ENCODE assay signal across 11 cellular contexts in the genomic region with DNA sequence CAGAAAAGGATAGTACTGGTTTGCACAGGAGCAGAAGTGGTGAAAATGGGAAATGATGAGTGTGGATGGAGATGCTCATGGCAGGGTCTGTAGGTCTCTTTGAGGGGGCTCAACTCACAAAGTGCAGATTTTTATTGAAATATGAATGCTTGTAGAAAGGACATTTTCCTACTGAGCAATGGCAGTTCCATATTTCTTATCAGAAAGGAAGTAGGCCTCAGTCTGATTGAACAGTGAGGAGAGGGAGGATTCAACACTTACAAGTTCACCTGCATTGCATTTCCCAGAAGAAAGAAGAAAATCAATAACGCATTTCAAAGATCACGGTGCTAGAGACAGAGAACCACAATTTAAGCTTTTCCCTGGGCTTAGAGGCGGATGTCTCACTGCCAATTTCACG. TPM values are rescaled to one million over a fixed set of nuclear protein-coding genes. Genes with fewer than 3 reads are reported as not detected.
DNase-seq lines count a peak whose midpoint lies in the region; ATAC-seq, FAIRE-seq and TF ChIP-seq lines count a peak whose summit lies in the region.
"Had no signal": no experiment of that assay in that cellular context is flagged by ENCODE, and none has a peak within 500 bp of the region (broad histone marks: within the 10 kb centered on the region; RNA-seq: fewer than 3 reads in every experiment).

No MANE protein-coding gene starts in this region.

- H3K4me1 ChIP-seq in breast epithelium (no peaks in the 10 kb centered on the region), mammary epithelial cell (ENCODE audit: insufficient read depth, low read length) (peaks cover 4% of the 10 kb centered on the region), GM12878 (ENCODE audit: control insufficient read depth, insufficient read depth, low read length) (peaks cover 12% of the 10 kb centered on the region), upper lobe of left lung (peaks cover 13 to 41% (median 17%) of the 10 kb centered on the region in 4 donors), mucosa of descending colon (ENCODE audit: low read depth) (peaks cover 8% of the 10 kb centered on the region)

- peak overlapping the region; percentile 91 to 98 for H3K27ac ChIP-seq in breast epithelium
- H3K27ac ChIP-seq in mammary epithelial cell (ENCODE audit: insufficient read depth, low read depth, low read length): no peak overlapping the region
- peak overlapping the region; percentile 94; the same call in 1 of the 2 replicates for H3K27ac ChIP-seq in GM12878 (ENCODE audit: control insufficient read depth, insufficient read depth)
- peak overlapping the region; percentile 95 to 99 (median 98) for H3K27ac ChIP-seq in upper lobe of left lung

- H3K9ac ChIP-seq in mammary epithelial cell (ENCODE audit: insufficient read depth, low read length) (no peak overlapping the region), GM12878 (ENCODE audit: control insufficient read depth, insufficient read depth, low read length) (no peak overlapping the region)

- POLR2A ChIA-PET in GM12878 (lab: Charles Lee): interaction anchor here (1.9 to 5.1 kb wide), 3 partner anchors 17 to 40 kb away, joined by 7 to 62 read pairs (median 30); no protein-coding TSS in a partner anchor

- CTCF ChIA-PET in mammary epithelial cell (lab: Charles Lee; ENCODE audit: low non-redundant PET) (no interaction called here), GM12878 (lab: Yijun Ruan, JAX) (interaction anchor here (0.7 to 4.4 kb wide), 6 partner anchors 24 to 82 kb away, joined by 3 to 70 read pairs (median 6); no protein-coding TSS in a partner anchor)

- WGBS in mammary epithelial cell (ENCODE audit: low coverage, missing lambda C conversion rate): 100% methylated on average over 4 of the region's 4 CpGs
- 98% methylated on average over 4 of the region's 4 CpGs for WGBS in GM12878 (ENCODE audit: insufficient coverage, insufficient replicate concordance, low lambda C conversion rate, missing lambda C conversion rate)
- 78 to 83% methylated on average over 4 of the region's 4 CpGs for WGBS in upper lobe of left lung, 2 donors

- FAIRE-seq in GM12878 (lab: Jason Lieb, UNC): no peak

- no peaks in the 10 kb centered on the region for H3K79me2 ChIP-seq in mammary epithelial cell (ENCODE audit: insufficient read depth, low read length)
- H3K79me2 ChIP-seq in GM12878 (ENCODE audit: control insufficient read depth, insufficient read depth, low read length): peaks cover 4% of the 10 kb centered on the region

- H3K9me3 ChIP-seq in breast epithelium: peaks cover 0 to 27% of the 10 kb centered on the region in 2 donors
- peaks cover 25% of the 10 kb centered on the region for H3K9me3 ChIP-seq in mammary epithelial cell (replicated peaks; ENCODE audit: insufficient read depth, low read length)
- H3K9me3 ChIP-seq in GM12878 (replicated peaks; ENCODE audit: control insufficient read depth, insufficient read depth, low read length): no peaks in the 10 kb centered on the region
- peaks cover 0 to 8% (median 0%) of the 10 kb centered on the region in 4 donors for H3K9me3 ChIP-seq in upper lobe of left lung
- no peaks in the 10 kb centered on the region for H3K9me3 ChIP-seq in mucosa of descending colon

- BruUV-seq in mammary epithelial cell (replicated peaks; lab: Mats Ljungman, UMichigan): no TSS peak
- no TSS peak for BruUV-seq in GM12878 (replicated peaks; lab: Mats Ljungman, UMichigan)

- no peak for TF ChIP-seq RAD21 in GM12878 (IDR thresholded peaks at IDR 0.05; ENCODE audit: insufficient read depth, low read depth, low read length)

- TF ChIP-seq CTCF in breast epithelium (IDR thresholded peaks at IDR 0.05): no peak
- TF ChIP-seq CTCF in mammary epithelial cell (conservative IDR thresholded peaks at IDR 0.05 in 1 of 2, IDR thresholded peaks at IDR 0.05 in 1 of 2; ENCODE audit: extremely low read depth in 1 of 2, insufficient read depth in 1 of 2, low read depth in 1 of 2, low read length in 2 of 2): no peak
- TF ChIP-seq CTCF in GM12878 (IDR thresholded peaks at IDR 0.05 in 2 of 3, conservative IDR thresholded peaks at IDR 0.05 in 1 of 3; ENCODE audit: control insufficient read depth in 2 of 3, extremely low read depth in 1 of 3, insufficient read depth in 1 of 3, low read depth in 3 of 3, low read length in 3 of 3): no peak
- TF ChIP-seq CTCF in upper lobe of left lung (IDR thresholded peaks at IDR 0.05): no peak
- TF ChIP-seq CTCF in mucosa of descending colon (IDR thresholded peaks at IDR 0.05): no peak

- dilution Hi-C loops in mammary epithelial cell (cut with HindIII; ENCODE audit: low sequenced_read_pairs): no loop called here

- TF ChIP-seq EP300 in GM12878 (IDR thresholded peaks at IDR 0.05; ENCODE audit: borderline replicate concordance in 1 of 2, control insufficient read depth in 1 of 2, low read depth in 2 of 2, low read length in 2 of 2) (no peak), upper lobe of left lung (IDR thresholded peaks at IDR 0.05) (no peak)

- H3K36me3 Mint-ChIP-seq in naive B cell: peaks cover 7 to 18% of the 10 kb centered on the region in 2 donors

- H3K4me3 ChIP-seq in breast epithelium: peak overlapping the region; percentile 61 to 84 (median 72)
- H3K4me3 ChIP-seq in mammary epithelial cell (replicated peaks in 1 of 3; ENCODE audit: insufficient read depth in 1 of 3, low read depth in 2 of 3, low read length in 3 of 3): no peak overlapping the region
- peak overlapping the region; percentile 64 for H3K4me3 ChIP-seq in GM12878
- peak overlapping the region in 3 of 4 donors; percentile 48 to 60 (median 55) for H3K4me3 ChIP-seq in upper lobe of left lung
- H3K4me3 ChIP-seq in mucosa of descending colon: no peak overlapping the region

- intact Hi-C loops in breast epithelium (cut with DNase I; ENCODE audit: low total_unique reads) (no loop called here), mammary epithelial cell (cut with micrococcal nuclease) (no loop called here), GM12878 (cut with micrococcal nuclease; ENCODE audit: unreplicated experiment) (loop anchor here (5.0 to 10.0 kb wide), 3 partner anchors 321 to 564 kb away; a partner anchor contains a TSS), mucosa of descending colon (cut with DNase I, micrococcal nuclease) (no loop called here)

- H3K27me3 ChIP-seq in breast epithelium: peaks cover 0 to 48% of the 10 kb centered on the region in 2 donors
- H3K27me3 ChIP-seq in mammary epithelial cell (ENCODE audit: insufficient read depth, low read length): no peaks in the 10 kb centered on the region
- H3K27me3 ChIP-seq in GM12878 (replicated peaks in 1 of 2; ENCODE audit: control insufficient read depth in 2 of 2, insufficient read depth in 2 of 2, low read length in 1 of 2): no peaks in the 10 kb centered on the region
- peaks cover 0 to 25% (median 5%) of the 10 kb centered on the region in 4 donors for H3K27me3 ChIP-seq in upper lobe of left lung

- RAD21 ChIA-PET in GM12878 (lab: Charles Lee; ENCODE audit: unreplicated experiment): interaction anchor here (0.8 to 7.7 kb wide), 6 partner anchors 18 to 82 kb away, joined by 3 to 78 read pairs (median 21); no protein-coding TSS in a partner anchor

- no peaks in the 10 kb centered on the region for H3K27me3 Mint-ChIP-seq in naive B cell

- H3K4me1 Mint-ChIP-seq in naive B cell: peaks cover 41 to 64% (median 49%) of the 10 kb centered on the region in 3 donors

- H2AFZ ChIP-seq in mammary epithelial cell (ENCODE audit: low read depth, low read length) (no peak overlapping the region), GM12878 (ENCODE audit: control insufficient read depth, low read depth, low read length) (no peak overlapping the region)

- H3K27ac Mint-ChIP-seq in naive B cell: peak overlapping the region; percentile 88 to 100 (median 100)

- H3K36me3 ChIP-seq in breast epithelium (no peaks in the 10 kb centered on the region), mammary epithelial cell (ENCODE audit: insufficient read depth, low read length) (no peaks in the 10 kb centered on the region), GM12878 (ENCODE audit: control insufficient read depth in 2 of 2, insufficient read depth in 2 of 2, low read length in 1 of 2) (no peaks in the 10 kb centered on the region), upper lobe of left lung (no peaks in the 10 kb centered on the region), mucosa of descending colon (ENCODE audit: low read depth) (no peaks in the 10 kb centered on the region)

- ATAC-seq in GM12878 (no peak), naive B cell (ENCODE audit: low read depth in 2 of 2) (no peak), upper lobe of left lung (ENCODE audit: low FRiP score in 2 of 2) (no peak), mucosa of descending colon (no peak), HG02610 (IDR thresholded peaks at IDR 0.05; ENCODE audit: unreplicated experiment) (no peak)

- no peak overlapping the region for H3K4me2 ChIP-seq in mammary epithelial cell (ENCODE audit: insufficient read depth, low read depth, low read length)
- H3K4me2 ChIP-seq in GM12878 (ENCODE audit: control insufficient read depth, insufficient read depth): peak overlapping the region; percentile 94

- no peak for TF ChIP-seq POLR2A in breast epithelium (IDR thresholded peaks at IDR 0.05)
- no peak for TF ChIP-seq POLR2A in GM12878 (IDR thresholded peaks at IDR 0.05; ENCODE audit: low read depth, low read length)
- TF ChIP-seq POLR2A in upper lobe of left lung (IDR thresholded peaks at IDR 0.05): no peak

- H3K4me3 Mint-ChIP-seq in naive B cell: peak overlapping the region; percentile 94 to 100 (median 100)

- H4K20me1 ChIP-seq in mammary epithelial cell (ENCODE audit: insufficient read depth, low read length) (no peaks in the 10 kb centered on the region), GM12878 (ENCODE audit: control insufficient read depth, insufficient read depth) (no peaks in the 10 kb centered on the region)

- DNase-seq in breast epithelium (ENCODE audit: low spot score in 2 of 2) (no peak), mammary epithelial cell (no peak), GM12878 (ENCODE audit: low read depth, low spot score) (no peak), naive B cell (no peak), upper lobe of left lung (no peak), DMS79 (lab: John Stamatoyannopoulos, UW) (no peak), mucosa of descending colon (no peak)
- DNase-seq: activated gamma-delta T cell; NCI-H1092 treated with DMSO at 0.1 percent for 48 hours; stimulated activated CD4-positive, alpha-beta T cell treated with anti-CD3 and anti-CD28 coated beads, Interleukin-12 subunit alpha, Interleukin-12 subunit beta, amount 100 ng/mL, for 4 hours had no signal

- SMC1A ChIA-PET in GM12878 (lab: Charles Lee; ENCODE audit: uncharacterized antibody, unreplicated experiment): interaction anchor here (1.4 to 3.4 kb wide), 2 partner anchors 29 to 82 kb away, joined by 5 to 16 read pairs; no protein-coding TSS in a partner anchor

- H3K9me3 Mint-ChIP-seq in naive B cell: peaks cover 0 to 2% (median 0%) of the 10 kb centered on the region in 7 donors

- in situ Hi-C loops in mammary epithelial cell (cut with MboI; ENCODE audit: low sequenced_read_pairs in 2 of 2) (no loop called here), GM12878 (cut with MboI) (loop anchor here (5.0 kb wide), 1 partner anchor 39 kb away; no protein-coding TSS in a partner anchor)

RNA-seq across cellular contexts. Expression of a gene that starts 49.2 kb away (rescaled TPM):
- total RNA-seq in breast epithelium: 1 to 10 TPM; 3.2 to 5.4 (median 4.6) TPM
- total RNA-seq in mammary epithelial cell: 1 to 10 TPM; 2.2 TPM
- 0.07 TPM for polyA plus RNA-seq in mammary epithelial cell
- not detected for polyA minus RNA-seq in mammary epithelial cell
- 5.8 and 9.3 TPM in 2 replicates for total RNA-seq in GM12878 (2013; cell fraction: nucleolus; rRNA removed)
- total RNA-seq in GM12878 (2014; rRNA removed): 4.3 and 4.7 TPM in 2 replicates
- total RNA-seq in GM12878 (2014; rRNA removed; fragmentation: Illumina TruSeq; extraction: Trizol): 4.2 and 5.1 TPM in 2 replicates
- total RNA-seq in GM12878 (2021): 4.4 and 5.2 TPM in 2 replicates
- 1.4 TPM for polyA plus RNA-seq in GM12878 (2011; ENCODE audit: low read depth)
- 1.8 and 2.3 TPM in 2 replicates for polyA plus RNA-seq in GM12878 (2011; rRNA removed)
- polyA plus RNA-seq in GM12878 (2011; cell fraction: cytosol; rRNA removed): 1.6 and 2.1 TPM in 2 replicates
- 4.3 and 4.7 TPM in 2 replicates for polyA plus RNA-seq in GM12878 (2011; cell fraction: nucleus; rRNA removed)
- polyA plus RNA-seq in GM12878 (2012): 2.2 and 2.4 TPM in 2 replicates
- 3.6 and 3.7 TPM in 2 replicates for polyA plus RNA-seq in GM12878 (2014; fragmentation: Illumina TruSeq; extraction: Trizol)
- polyA plus RNA-seq in GM12878 (2014; fragmentation: Nextera tagmentation; extraction: Ambion mirVana): 1 to 10 TPM; 3.2 to 4.5 TPM
- 6.8 and 7.8 TPM in 2 replicates for polyA plus RNA-seq in GM12878 (2014; rRNA removed)
- 1 to 10 TPM; 6.4 to 6.7 TPM for polyA plus RNA-seq in GM12878 (2016; fragmentation: Nextera tagmentation; extraction: Ambion mirVana)
- polyA minus RNA-seq in GM12878 (2011; rRNA and poly(A)+ RNA removed): 3.0 and 4.7 TPM in 2 replicates
- 0.62 TPM in 1 of 2 replicates, not detected in the other for polyA minus RNA-seq in GM12878 (2011; cell fraction: cytosol; rRNA and poly(A)+ RNA removed)
- polyA minus RNA-seq in GM12878 (2011; cell fraction: nucleus; rRNA and poly(A)+ RNA removed): 7.4 and 18.5 TPM in 2 replicates
- 10 to 100 TPM; 22.2 to 46.4 (median 32.5) TPM for polyA plus RNA-seq in naive B cell (ENCODE audit: low read depth in 6 of 6)
- 10 to 100 TPM in 1 of 6 donors, 1 to 10 TPM in 5; 2.0 to 25.1 (median 4.3) TPM for total RNA-seq in upper lobe of left lung
- 1 to 10 TPM; 1.3 to 2.3 (median 1.8) TPM for total RNA-seq in mucosa of descending colon

Comparison
In these comparisons a context has a peak if more than half of its experiments do, and no peak if none do; other contexts are left out.
1. H3K4me3 ChIP-seq: peak in breast epithelium (3 of 3), GM12878 (single experiment) and upper lobe of left lung (3 of 4); none in mammary epithelial cell (0 of 3) and mucosa of descending colon (single experiment).